Comparison of ENCODE assay signal across 8 cellular contexts in genomic region chr12:93570552-93571359, GRCh38. TPM values are rescaled to one million over a fixed set of nuclear protein-coding genes. Genes with fewer than 3 reads are reported as not detected.
A peak's percentile ranks its signal among the peaks of the same experiment; 100 is the strongest.
DNase-seq lines count a peak whose midpoint lies in the region; ATAC-seq and TF ChIP-seq lines count a peak whose summit lies in the region.

No MANE protein-coding gene starts in this region.

- H3K4me1 ChIP-seq in right atrium auricular region (peaks cover 0 to 8% of the 10 kb centered on the region in 2 donors), psoas muscle (no peaks in the 10 kb centered on the region), uterus (no peaks in the 10 kb centered on the region)

- no peaks in the 10 kb centered on the region for H3K9me3 ChIP-seq in T-helper 17 cell (ENCODE audit: control insufficient read depth, low read length, poor library complexity, severe bottlenecking)
- no peaks in the 10 kb centered on the region for H3K9me3 ChIP-seq in right atrium auricular region
- no peaks in the 10 kb centered on the region for H3K9me3 ChIP-seq in psoas muscle
- no peaks in the 10 kb centered on the region for H3K9me3 ChIP-seq in uterus

- peaks cover 10% of the 10 kb centered on the region for H3K36me3 ChIP-seq in right atrium auricular region
- peaks cover 3 to 5% of the 10 kb centered on the region in 2 donors for H3K36me3 ChIP-seq in psoas muscle (ENCODE audit: insufficient read depth in 1 of 2, low read depth in 1 of 2)
- H3K36me3 ChIP-seq in uterus, result no peaks in the 10 kb centered on the region

- DNase-seq in GM12864 (ENCODE audit: low read depth) (no peak), HFFc6 (peak; percentile 97), NCI-H1048 (lab: John Stamatoyannopoulos, UW) (peak; percentile 81), T-helper 17 cell (peak; percentile 65 to 76 (median 70)), right atrium auricular region (ENCODE audit: low spot score) (peak; percentile 97), psoas muscle (peak; percentile 94 to 96), uterus (peak; percentile 96 to 97)

- peak overlapping the region; percentile 76 for H3K4me3 ChIP-seq in GM12864 (ENCODE audit: low read depth, low read length)
- H3K4me3 ChIP-seq in right atrium auricular region, result peak overlapping the region; percentile 74 to 79
- H3K4me3 ChIP-seq in psoas muscle, result peak overlapping the region; percentile 94
- H3K4me3 ChIP-seq in uterus, result peak overlapping the region; percentile 71 to 95

- H3K36me3 Mint-ChIP-seq in HFFc6 (ENCODE audit: low read depth) (peaks cover 48% of the 10 kb centered on the region), T-helper 17 cell (ENCODE audit: low read depth) (peaks cover 11% of the 10 kb centered on the region)

- peak; percentile 74 to 87 for TF ChIP-seq POLR2A in uterus (IDR thresholded peaks at IDR 0.05)

- intact Hi-C loops in psoas muscle (cut with DNase I), result loop anchor here (1.0 to 10.0 kb wide), 7 partner anchors 94 to 532 kb away; partner anchors contain the start of gene CRADD (in 1 of the 2)
- intact Hi-C loops in uterus (cut with DNase I; ENCODE audit: low total_unique reads), result loop anchor here (5.0 kb wide), 2 partner anchors 107 to 172 kb away; partner anchors contain the start of gene CRADD

- H3K4me1 Mint-ChIP-seq in HFFc6 (ENCODE audit: low read depth) (peaks cover 23% of the 10 kb centered on the region), T-helper 17 cell (peaks cover 43% of the 10 kb centered on the region)

- H3K27ac Mint-ChIP-seq in HFFc6 (peak overlapping the region; percentile 78), T-helper 17 cell (peak overlapping the region; percentile 86)

- peak overlapping the region; percentile 95 for H3K4me3 Mint-ChIP-seq in HFFc6
- peak overlapping the region; percentile 92 for H3K4me3 Mint-ChIP-seq in T-helper 17 cell

- no peaks in the 10 kb centered on the region for H3K9me3 Mint-ChIP-seq in HFFc6

- H3K27ac ChIP-seq in angular gyrus (ENCODE audit: low read depth, low read length) (peak overlapping the region; percentile 62), right atrium auricular region (peak overlapping the region; percentile 88 to 93), psoas muscle (peak overlapping the region; percentile 89), uterus (peak overlapping the region; percentile 98 to 100)

- ATAC-seq in T-helper 17 cell, result peak; percentile 69
- peak; percentile 85 to 89 (median 86) for ATAC-seq in psoas muscle

- TF ChIP-seq CTCF in GM12864 (IDR thresholded peaks at IDR 0.05; ENCODE audit: low read depth, low read length, missing control alignments) (no peak), HFFc6 (IDR thresholded peaks at IDR 0.05) (no peak), right atrium auricular region (IDR thresholded peaks at IDR 0.05) (no peak), psoas muscle (IDR thresholded peaks at IDR 0.05) (no peak), uterus (IDR thresholded peaks at IDR 0.05) (peak in 1 of 4 experiments; percentile 4)

- H3K27me3 Mint-ChIP-seq in HFFc6 (ENCODE audit: insufficient read depth) (peaks cover 9% of the 10 kb centered on the region), T-helper 17 cell (no peaks in the 10 kb centered on the region)

- H3K27me3 ChIP-seq in right atrium auricular region, result no peaks in the 10 kb centered on the region
- no peaks in the 10 kb centered on the region for H3K27me3 ChIP-seq in psoas muscle (ENCODE audit: insufficient read depth in 3 of 3, low read length in 2 of 3)
- H3K27me3 ChIP-seq in uterus, result no peaks in the 10 kb centered on the region

- WGBS in psoas muscle, 3 donors, result 0 to 1% (median 0%) methylated on average over 57 to 95 of the region's 95 CpGs

RNA-seq across cellular contexts. Expression of gene SOCS2, which starts 1.7 kb away (rescaled TPM):
- 10 to 100 TPM; 32.2 to 64.4 (median 58.8) TPM for total RNA-seq in HFFc6 (2021; fragmentation: NEBNext Ultra II Directional; extraction: Animal tissue kit (Norgen Biotek cat#: 25700))
- 10 to 100 TPM; 24.3 to 37.7 TPM for total RNA-seq in T-helper 17 cell
- total RNA-seq in right atrium auricular region, result 10 to 100 TPM; 21.4 to 25.5 TPM
- 10 to 100 TPM in 1 of 4 donors, 1 to 10 TPM in 3; 2.9 to 10.6 (median 6.6) TPM for total RNA-seq in psoas muscle
- polyA plus RNA-seq in psoas muscle, result 1 to 10 TPM; 3.2 to 4.7 (median 3.4) TPM
- 100 to 1,000 TPM in 2 of 4 donors, 10 to 100 TPM in 2; 55.0 to 345 (median 112) TPM for total RNA-seq in uterus
